In genomic region chr10:107152087-107152486, GRCh38 we compare ENCODE assay signal across 27 cellular contexts. TPM values are rescaled to one million over a fixed set of nuclear protein-coding genes. Genes with fewer than 3 reads are reported as not detected.
"Had no signal": no experiment of that assay in that cellular context is flagged by ENCODE, and none has a peak within 500 bp of the region (broad histone marks: within the 10 kb centered on the region; RNA-seq: fewer than 3 reads in every experiment).

No MANE protein-coding gene starts in this region.

- H3K27me3 ChIP-seq: colonic mucosa, esophagus muscularis mucosa, esophagus squamous epithelium, foreskin keratinocyte, gastrocnemius medialis, heart left ventricle, heart right ventricle had no signal

- H3K4me1 ChIP-seq: colonic mucosa, esophagus muscularis mucosa, esophagus squamous epithelium, foreskin keratinocyte, gastrocnemius medialis, gastroesophageal sphincter, heart left ventricle, heart right ventricle had no signal

- DNase-seq: colonic mucosa; cortex of kidney; dermis blood vessel endothelial cell; dorsolateral prefrontal cortex; effector CD4-positive, alpha-beta T cell; effector CD8-positive, alpha-beta T cell; effector memory CD4-positive, alpha-beta T cell; effector memory CD8-positive, alpha-beta T cell; erythroblast; esophagus squamous epithelium; foreskin fibroblast; foreskin keratinocyte; foreskin melanocyte; gastrocnemius medialis; glutamatergic neuron; head of caudate nucleus; heart left ventricle; heart right ventricle had no signal

- H3K27me3 Mint-ChIP-seq: dendritic cell treated with granulocyte-macrophage colony-stimulating factor and Interleukin-4, amounts not matched to agents 40 ng/mL and 50 ng/mL, for 4 days; effector memory CD8-positive, alpha-beta T cell had no signal

- H3K27ac Mint-ChIP-seq: dendritic cell treated with granulocyte-macrophage colony-stimulating factor and Interleukin-4, amounts not matched to agents 40 ng/mL and 50 ng/mL, for 4 days; effector memory CD8-positive, alpha-beta T cell had no signal

- H3K4me3 ChIP-seq: colonic mucosa, coronary artery, dorsolateral prefrontal cortex, esophagus muscularis mucosa, esophagus squamous epithelium, gastrocnemius medialis, gastroesophageal sphincter, heart left ventricle, heart right ventricle had no signal

- H3K4me3 Mint-ChIP-seq: dendritic cell treated with granulocyte-macrophage colony-stimulating factor and Interleukin-4, amounts not matched to agents 40 ng/mL and 50 ng/mL, for 4 days; effector memory CD8-positive, alpha-beta T cell had no signal

- H3K27ac ChIP-seq: colonic mucosa, coronary artery, dorsolateral prefrontal cortex, epithelial cell of prostate, esophagus muscularis mucosa, esophagus squamous epithelium, foreskin keratinocyte, gastrocnemius medialis, gastroesophageal sphincter, heart left ventricle, heart right ventricle had no signal

- H3K36me3 ChIP-seq: colonic mucosa, esophagus muscularis mucosa, esophagus squamous epithelium, gastrocnemius medialis, gastroesophageal sphincter, heart left ventricle, heart right ventricle had no signal

- H3K9me3 ChIP-seq: colonic mucosa, gastrocnemius medialis had no signal

RNA-seq across cellular contexts. Expression of gene SORCS1, which starts 12.4 kb away (rescaled TPM):
- total RNA-seq: dermis blood vessel endothelial cell, dermis microvascular lymphatic vessel endothelial cell, endothelial cell of umbilical vein, fibroblast of villous mesenchyme, foreskin keratinocyte, glomerular endothelial cell had no signal
- polyA plus RNA-seq: endothelial cell of umbilical vein, foreskin keratinocyte had no signal
